Comparison of ENCODE assay signal across 14 cellular contexts in genomic region chr2:200310545-200310971, GRCh38. TPM values are rescaled to one million over a fixed set of nuclear protein-coding genes. Genes with fewer than 3 reads are reported as not detected.
DNase-seq lines count a peak whose midpoint lies in the region; ATAC-seq and TF ChIP-seq lines count a peak whose summit lies in the region.
"Had no signal": no experiment of that assay in that cellular context is flagged by ENCODE, and none has a peak within 500 bp of the region (broad histone marks: within the 10 kb centered on the region; RNA-seq: fewer than 3 reads in every experiment).

No MANE protein-coding gene starts in this region.

- H3K36me3 ChIP-seq in PC-9 (ENCODE audit: low read depth) (no peaks in the 10 kb centered on the region), neural progenitor cell (no peaks in the 10 kb centered on the region)

- H3K27ac ChIP-seq in PC-9 (no peak overlapping the region), neural progenitor cell (no peak overlapping the region)

- H3K4me1 ChIP-seq in PC-9 (replicated peaks; ENCODE audit: insufficient read depth) (peaks cover 49% of the 10 kb centered on the region), neural progenitor cell (peaks cover 22% of the 10 kb centered on the region)

- H3K27me3 ChIP-seq in PC-9 (ENCODE audit: insufficient read depth, low read depth) (no peaks in the 10 kb centered on the region), neural progenitor cell (peaks cover 11% of the 10 kb centered on the region)

- H3K36me3 Mint-ChIP-seq in neural progenitor cell (peaks cover 4% of the 10 kb centered on the region), immature natural killer cell (no peaks in the 10 kb centered on the region)

- H3K4me1 Mint-ChIP-seq in neural progenitor cell (peaks cover 36% of the 10 kb centered on the region), immature natural killer cell (peaks cover 12 to 17% of the 10 kb centered on the region in 2 donors)

- H3F3A ChIP-seq in PC-9 (ENCODE audit: insufficient read depth, low read depth), result peaks cover 19% of the 10 kb centered on the region
- peaks cover 16% of the 10 kb centered on the region for H3F3A ChIP-seq in neural progenitor cell (ENCODE audit: low read depth)

- no peak overlapping the region for H2AFZ ChIP-seq in PC-9
- H2AFZ ChIP-seq in neural progenitor cell (replicated peaks), result no peak overlapping the region

- H3K4me3 Mint-ChIP-seq in neural progenitor cell (peak overlapping the region; percentile 3), immature natural killer cell (no peak overlapping the region)
- H3K4me3 Mint-ChIP-seq: activated CD4-positive, alpha-beta T cell treated with anti-CD3 and anti-CD28 coated beads, Interleukin-2, amount 10 ng/mL, durations not matched to agents 7 days and 5 days; stimulated activated naive CD8-positive, alpha-beta T cell treated with anti-CD3 and anti-CD28 coated beads, Interleukin-15, Interleukin-2, amounts not matched to agents 100 ng/mL and 50 ng/mL, for 24 hours had no signal

- H3K4me2 ChIP-seq in PC-9, result peak overlapping the region; percentile 94
- no peak overlapping the region for H3K4me2 ChIP-seq in neural progenitor cell

- POLR2A ChIA-PET in PC-9 (lab: Charles Lee; ENCODE audit: unreplicated experiment), result no interaction called here

- peaks cover 91% of the 10 kb centered on the region for H3K79me2 ChIP-seq in PC-9 (ENCODE audit: low read depth)
- H3K79me2 ChIP-seq in neural progenitor cell (ENCODE audit: low read depth), result peaks cover 79% of the 10 kb centered on the region

- TSS peak; percentile 1 for BruUV-seq in PC-9 (replicated peaks; lab: Mats Ljungman, UMichigan)

- ATAC-seq in left lobe of liver, result no peak

- intact Hi-C loops in PC-9 (cut with micrococcal nuclease; ENCODE audit: unreplicated experiment), result loop anchor here (2.0 kb wide), 1 partner anchor 42 kb away; no protein-coding TSS in a partner anchor

- DNase-seq in ELR (ENCODE audit: low read depth) (peak; percentile 77), PC-9 (peak in 1 of 2 experiments; percentile 53), fibroblast of gingiva (ENCODE audit: low read depth) (peak; percentile 80), neural progenitor cell (ENCODE audit: low spot score) (no peak), immature natural killer cell (no peak), left lobe of liver (ENCODE audit: low spot score) (no peak), NCI-H2227 (lab: John Stamatoyannopoulos, UW; ENCODE audit: unreplicated experiment) (no peak)
- no peak for DNase-seq in stimulated activated CD4-positive, alpha-beta T cell treated with anti-CD3 and anti-CD28 coated beads, Interleukin-12 subunit alpha, Interleukin-12 subunit beta, amount 100 ng/mL, for 4 hours
- DNase-seq: activated CD4-positive, alpha-beta T cell treated with anti-CD3 and anti-CD28 coated beads, Interleukin-2, amount 10 ng/mL, durations not matched to agents 7 days and 5 days; effector memory CD4-positive, alpha-beta T cell; NCI-H1048; NCI-H446; retina had no signal

- H3K9me3 Mint-ChIP-seq in neural progenitor cell, result no peaks in the 10 kb centered on the region
- peaks cover 0 to 2% (median 0%) of the 10 kb centered on the region in 6 donors for H3K9me3 Mint-ChIP-seq in immature natural killer cell
- H3K9me3 Mint-ChIP-seq: activated CD4-positive, alpha-beta T cell treated with anti-CD3 and anti-CD28 coated beads, Interleukin-2, amount 10 ng/mL, durations not matched to agents 7 days and 5 days; stimulated activated naive CD8-positive, alpha-beta T cell treated with anti-CD3 and anti-CD28 coated beads, Interleukin-15, Interleukin-2, amounts not matched to agents 100 ng/mL and 50 ng/mL, for 24 hours had no signal

- CTCF ChIA-PET in PC-9 (lab: Charles Lee), result no interaction called here

- no peaks in the 10 kb centered on the region; the same call in 1 of the 2 replicates for H3K9me3 ChIP-seq in PC-9 (ENCODE audit: insufficient read depth, low read depth)
- H3K9me3 ChIP-seq in neural progenitor cell (ENCODE audit: low read depth), result no peaks in the 10 kb centered on the region

- no peaks in the 10 kb centered on the region for H3K27me3 Mint-ChIP-seq in neural progenitor cell (ENCODE audit: insufficient read depth, low read depth)
- peaks cover 6 to 13% (median 9%) of the 10 kb centered on the region in 3 donors for H3K27me3 Mint-ChIP-seq in immature natural killer cell (ENCODE audit: low read depth in 3 of 3)

- H4K20me1 ChIP-seq in PC-9 (ENCODE audit: insufficient read depth) (no peaks in the 10 kb centered on the region; the same call in 1 of the 2 replicates), neural progenitor cell (ENCODE audit: low read depth) (no peaks in the 10 kb centered on the region)

- H3K4me3 ChIP-seq in PC-9 (no peak overlapping the region), neural progenitor cell (no peak overlapping the region)

- no peak for TF ChIP-seq CTCF in PC-9 (conservative IDR thresholded peaks at IDR 0.05)
- TF ChIP-seq CTCF in neural progenitor cell (IDR thresholded peaks at IDR 0.05), result no peak

- H3K9ac ChIP-seq in neural progenitor cell, result no peak overlapping the region

- H3K27ac Mint-ChIP-seq in neural progenitor cell, result no peak overlapping the region
- H3K27ac Mint-ChIP-seq in immature natural killer cell, result no peak overlapping the region
- H3K27ac Mint-ChIP-seq: activated CD4-positive, alpha-beta T cell treated with anti-CD3 and anti-CD28 coated beads, Interleukin-2, amount 10 ng/mL, durations not matched to agents 7 days and 5 days; stimulated activated naive CD8-positive, alpha-beta T cell treated with anti-CD3 and anti-CD28 coated beads, Interleukin-15, Interleukin-2, amounts not matched to agents 100 ng/mL and 50 ng/mL, for 24 hours had no signal

- no peaks in the 10 kb centered on the region for H3K9me2 ChIP-seq in PC-9 (ENCODE audit: insufficient read depth)

RNA-seq across cellular contexts. Expression of gene SPATS2L, which starts 4.1 kb away (rescaled TPM):
- total RNA-seq in PC-9 (2021) (189 and 199 TPM in 2 replicates), neural progenitor cell (ENCODE audit: low replicate concordance) (18.5 and 29.1 TPM in 2 replicates), left lobe of liver (66.8 TPM)
- 1 to 10 TPM in 2 of 3 donors, not detected in 1; 3.4 to 3.9 TPM for polyA plus RNA-seq in immature natural killer cell

Comparison
In these comparisons a context has a peak if more than half of its experiments do, and no peak if none do; other contexts are left out.
1. DNase-seq: peak in ELR (single experiment) and fibroblast of gingiva (single experiment); none in neural progenitor cell (single experiment), stimulated activated CD4-positive, alpha-beta T cell treated with anti-CD3 and anti-CD28 coated beads, Interleukin-12 subunit alpha, Interleukin-12 subunit beta, amount 100 ng/mL, for 4 hours (single experiment), immature natural killer cell (0 of 3), left lobe of liver (single experiment) and NCI-H2227 (single experiment).